Comparison of ENCODE assay signal across 22 cellular contexts in genomic region chr10:96170212-96170611, GRCh38.
"Had no signal": no experiment of that assay in that cellular context is flagged by ENCODE, and none has a peak within 500 bp of the region (broad histone marks: within the 10 kb centered on the region; RNA-seq: fewer than 3 reads in every experiment).

No MANE protein-coding gene starts in this region.

- H3K4me2 ChIP-seq: SK-N-SH had no signal

- H3K27ac Mint-ChIP-seq: T-cell had no signal

- H3K4me3 Mint-ChIP-seq: T-cell had no signal

- DNase-seq: KBM-7; NCI-H1048; NCI-H1105; NCI-H1436 treated with DMSO at 0.1 percent for 48 hours; NCI-H1694; NCI-H187 treated with DMSO at 0.1 percent for 48 hours; NCI-H2081; NCI-H2107; NCI-H2227 treated with DMSO at 0.1 percent for 48 hours; NCI-H524; NCI-H526 treated with DMSO at 0.1 percent for 48 hours; NCI-H748 treated with DMSO at 0.1 percent for 48 hours; NK-92 treated with Interleukin-12 subunit alpha and Interleukin-12 subunit beta, amount 100 ng/mL, for 24 hours; PC-3; SHP77; SK-N-SH; SW 1271; T-cell had no signal

- H3K4me1 Mint-ChIP-seq: T-cell had no signal

- H3K27me3 Mint-ChIP-seq: T-cell had no signal

- H3K9me2 ChIP-seq: SK-N-SH had no signal

- FAIRE-seq: HTR-8/SVneo had no signal

- ATAC-seq: Panc1, PC-3, T-cell had no signal

- H3K27ac ChIP-seq: HL-60, RWPE1 had no signal

- H3K9ac ChIP-seq: SK-N-SH had no signal

- H3K9me3 ChIP-seq: SK-N-SH had no signal
